ENCODE assay signal across 22 cellular contexts in the genomic region with DNA sequence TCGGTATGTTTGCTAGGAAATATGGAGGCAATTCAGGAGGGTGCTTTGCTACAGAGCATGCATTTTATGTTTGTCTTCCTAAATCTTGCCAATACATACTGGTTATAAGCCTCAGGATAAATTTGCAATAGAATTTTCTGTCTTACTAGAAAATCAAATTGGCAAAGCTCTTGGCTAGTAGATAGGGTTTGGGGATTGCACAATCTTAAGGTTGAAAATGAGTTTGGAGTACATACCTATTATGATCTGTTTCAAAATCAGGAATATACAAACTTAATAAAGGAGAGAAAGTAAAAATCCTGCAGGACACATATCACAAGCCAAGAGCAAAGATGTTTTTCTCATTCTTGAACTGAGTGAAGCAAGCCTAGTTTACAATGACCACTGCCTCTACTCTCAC.
DNase-seq lines count a peak whose midpoint lies in the region; ATAC-seq, FAIRE-seq and TF ChIP-seq lines count a peak whose summit lies in the region.
"Had no signal": no experiment of that assay in that cellular context is flagged by ENCODE, and none has a peak within 500 bp of the region (broad histone marks: within the 10 kb centered on the region; RNA-seq: fewer than 3 reads in every experiment).

No MANE protein-coding gene starts in this region.

- no peak overlapping the region for H3K4me2 ChIP-seq in HepG2 (ENCODE audit: low read depth, low read length)
- H3K4me2 ChIP-seq in neural cell (ENCODE audit: low read length), result peak overlapping the region; percentile 24
- H3K4me2 ChIP-seq: BLaER1 had no signal

- no peaks in the 10 kb centered on the region for H3F3A ChIP-seq in neural cell (ENCODE audit: insufficient read depth, low read length, poor library complexity, severe bottlenecking)

- H2AFZ ChIP-seq in HepG2 (ENCODE audit: low read length), result no peak overlapping the region
- no peak overlapping the region for H2AFZ ChIP-seq in neural cell (ENCODE audit: low read depth, low read length)
- H2AFZ ChIP-seq: GM23248 had no signal

- no peak for FAIRE-seq in HepG2 (lab: Jason Lieb, UNC)
- FAIRE-seq: A204.1, G401.6, GM12892, H1 had no signal

- no peaks in the 10 kb centered on the region for H3K4me1 ChIP-seq in HepG2 (ENCODE audit: insufficient read depth, low read length)
- H3K4me1 ChIP-seq in right lobe of liver, result no peaks in the 10 kb centered on the region
- H3K4me1 ChIP-seq: BLaER1, Caco-2 had no signal

- H3K9me3 ChIP-seq in HepG2 (ENCODE audit: low read length), result peaks cover 95% of the 10 kb centered on the region
- no peaks in the 10 kb centered on the region for H3K9me3 ChIP-seq in right lobe of liver
- no peaks in the 10 kb centered on the region for H3K9me3 ChIP-seq in neural cell (ENCODE audit: low read length)
- H3K9me3 ChIP-seq: BLaER1, Caco-2 had no signal

- WGBS in HepG2 (ENCODE audit: low lambda C conversion rate), result 50% methylated on average over 1 of the region's 1 CpG
- 89% methylated on average over 1 of the region's 1 CpG for WGBS in right lobe of liver (ENCODE audit: insufficient coverage, low coverage, low lambda C conversion rate, missing lambda C conversion rate)

- H3K36me3 ChIP-seq in HepG2 (replicated peaks in 1 of 2; ENCODE audit: control insufficient read depth in 1 of 2, insufficient read depth in 2 of 2, low read length in 2 of 2), result no peaks in the 10 kb centered on the region
- H3K36me3 ChIP-seq in right lobe of liver, result no peaks in the 10 kb centered on the region
- no peaks in the 10 kb centered on the region for H3K36me3 ChIP-seq in neural cell (ENCODE audit: insufficient read depth, low read length)
- H3K36me3 ChIP-seq: BLaER1 had no signal

- no peak for ATAC-seq in HepG2
- no peak for ATAC-seq in right lobe of liver
- ATAC-seq: CD8-positive, alpha-beta T cell had no signal

- TF ChIP-seq CTCF in HepG2 (CRISPR knock-in tag; IDR thresholded peaks at IDR 0.05) (no peak), right lobe of liver (IDR thresholded peaks at IDR 0.05) (no peak), brain (conservative IDR thresholded peaks at IDR 0.05) (no peak), neural cell (IDR thresholded peaks at IDR 0.05; ENCODE audit: poor library complexity, severe bottlenecking) (no peak)

- in situ Hi-C loops in HepG2 (cut with HindIII; ENCODE audit: extremely low pct_ligation_motif_present, low pct_unique_long_range_greater_than_20kb), result no loop called here

- intact Hi-C loops in HepG2 (cut with micrococcal nuclease; ENCODE audit: unreplicated experiment) (no loop called here), right lobe of liver (cut with DNase I) (no loop called here)

- H3K9ac ChIP-seq in HepG2 (ENCODE audit: insufficient read depth, low read depth, low read length) (no peak overlapping the region), neural cell (ENCODE audit: low read length) (peak overlapping the region; percentile 34)
- H3K9ac ChIP-seq: BLaER1, GM23248 had no signal

- no peaks in the 10 kb centered on the region for H3K9me3 Mint-ChIP-seq in brain

- no peaks in the 10 kb centered on the region for H3K27me3 Mint-ChIP-seq in brain
- H3K27me3 Mint-ChIP-seq: B cell; CD4-positive, CD25-positive, alpha-beta regulatory T cell had no signal

- DNase-seq in HepG2 (ENCODE audit: low spot score) (no peak), right lobe of liver (no peak), globus pallidus (ENCODE audit: low spot score) (no peak)
- DNase-seq in effector CD4-positive, alpha-beta T cell, result no peak
- DNase-seq: Caco-2; CD4-positive, CD25-positive, alpha-beta regulatory T cell; CD8-positive, alpha-beta T cell; DMS153; DND-41; GM23248; H7; HCEC 1CT had no signal

- no peaks in the 10 kb centered on the region for H3K9me2 ChIP-seq in neural cell (ENCODE audit: insufficient read depth, low read length)

- TF ChIP-seq EP300 in HepG2 (IDR thresholded peaks at IDR 0.05; ENCODE audit: low read depth in 2 of 2, low read length in 2 of 2), result no peak
- no peak for TF ChIP-seq EP300 in HepG2 (CRISPR knock-in tag; IDR thresholded peaks at IDR 0.05; ENCODE audit: borderline replicate concordance)
- no peak for TF ChIP-seq EP300 in neural cell (conservative IDR thresholded peaks at IDR 0.05; ENCODE audit: poor library complexity, severe bottlenecking)

- no peaks in the 10 kb centered on the region for H3K36me3 Mint-ChIP-seq in brain
- H3K36me3 Mint-ChIP-seq: CD4-positive, CD25-positive, alpha-beta regulatory T cell; CD8-positive, alpha-beta T cell had no signal

- H3K4me3 Mint-ChIP-seq in brain, result no peak overlapping the region
- H3K4me3 Mint-ChIP-seq: B cell; CD4-positive, CD25-positive, alpha-beta regulatory T cell; CD8-positive, alpha-beta T cell had no signal

- H3K4me1 Mint-ChIP-seq in brain, result peaks cover 20% of the 10 kb centered on the region
- H3K4me1 Mint-ChIP-seq: B cell had no signal

- TF ChIP-seq POLR2A in HepG2 (IDR thresholded peaks at IDR 0.05; ENCODE audit: insufficient read depth in 1 of 2, low read depth in 2 of 2, low read length in 2 of 2) (no peak), right lobe of liver (IDR thresholded peaks at IDR 0.05) (no peak)

- H4K20me1 ChIP-seq in HepG2 (ENCODE audit: insufficient read depth, low read length), result no peaks in the 10 kb centered on the region
- H4K20me1 ChIP-seq in neural cell (ENCODE audit: insufficient read depth), result no peaks in the 10 kb centered on the region
- H4K20me1 ChIP-seq: BLaER1 had no signal

- TF ChIP-seq RAD21 in HepG2 (CRISPR knock-in tag; IDR thresholded peaks at IDR 0.05) (no peak), neural cell (conservative IDR thresholded peaks at IDR 0.05) (no peak)

- no peaks in the 10 kb centered on the region for H3K79me2 ChIP-seq in HepG2 (ENCODE audit: insufficient read depth, low read length)
- H3K79me2 ChIP-seq in neural cell (replicated peaks; ENCODE audit: insufficient read depth, low read length), result no peaks in the 10 kb centered on the region

- peak overlapping the region in 3 of 5 experiments; percentile 49 to 80 (median 71) for H3K27ac Mint-ChIP-seq in brain
- H3K27ac Mint-ChIP-seq: B cell; CD4-positive, CD25-positive, alpha-beta regulatory T cell; CD8-positive, alpha-beta T cell had no signal

- POLR2A ChIA-PET in HepG2 (lab: Yijun Ruan, JAX), result no interaction called here

- H3K27ac ChIP-seq in HepG2 (ENCODE audit: extremely low read length, insufficient read depth, low read length) (no peak overlapping the region), right lobe of liver (no peak overlapping the region), neural cell (ENCODE audit: low read length) (peak overlapping the region; percentile 82)
- H3K27ac ChIP-seq: 22Rv1, BLaER1, C4-2B, GM23248 had no signal

- H3K4me3 ChIP-seq in HepG2 (replicated peaks in 1 of 3; ENCODE audit: insufficient read depth in 1 of 3, low read depth in 2 of 3, low read length in 3 of 3) (no peak overlapping the region), right lobe of liver (no peak overlapping the region), neural cell (ENCODE audit: low read length) (no peak overlapping the region)
- H3K4me3 ChIP-seq: BLaER1, GM23248 had no signal

- no peaks in the 10 kb centered on the region for H3K27me3 ChIP-seq in HepG2 (ENCODE audit: control insufficient read depth in 1 of 2, insufficient read depth in 2 of 2, low read length in 2 of 2)
- no peaks in the 10 kb centered on the region for H3K27me3 ChIP-seq in right lobe of liver
- no peaks in the 10 kb centered on the region for H3K27me3 ChIP-seq in neural cell (ENCODE audit: insufficient read depth, low read depth, low read length)
- H3K27me3 ChIP-seq: BLaER1 had no signal

- BruUV-seq in HepG2 (replicated peaks; lab: Mats Ljungman, UMichigan), result no TSS peak

- CTCF ChIA-PET in HepG2 (lab: Yijun Ruan, JAX; ENCODE audit: low intra/inter-chr PET ratio, low total read pairs), result no interaction called here

TF ChIP-seq in HepG2, 621 proteins besides CTCF, POLR2A, EP300 and RAD21:
- TF ChIP-seq CEBPB (IDR thresholded peaks at IDR 0.05; ENCODE audit: borderline replicate concordance, low read depth, low read length) (peak; percentile 65), FIP1L1 (IDR thresholded peaks at IDR 0.05; ENCODE audit: borderline replicate concordance, insufficient read depth, low read depth, low read length) (no peak)

TF ChIP-seq in neural cell, 6 proteins besides CTCF, POLR2A, EP300 and RAD21:
- TF ChIP-seq EZH2 (IDR thresholded peaks at IDR 0.05; ENCODE audit: borderline replicate concordance, insufficient read depth, low read length, poor library complexity, severe bottlenecking), result no peak
- TF ChIP-seq MXI1 (conservative IDR thresholded peaks at IDR 0.05; ENCODE audit: poor library complexity, severe bottlenecking), result no peak
- no peak for TF ChIP-seq POLR2AphosphoS5 (IDR thresholded peaks at IDR 0.05)
- no peak for TF ChIP-seq TAF1 (IDR thresholded peaks at IDR 0.05; ENCODE audit: low read depth)
- TF ChIP-seq, protein P1, sequence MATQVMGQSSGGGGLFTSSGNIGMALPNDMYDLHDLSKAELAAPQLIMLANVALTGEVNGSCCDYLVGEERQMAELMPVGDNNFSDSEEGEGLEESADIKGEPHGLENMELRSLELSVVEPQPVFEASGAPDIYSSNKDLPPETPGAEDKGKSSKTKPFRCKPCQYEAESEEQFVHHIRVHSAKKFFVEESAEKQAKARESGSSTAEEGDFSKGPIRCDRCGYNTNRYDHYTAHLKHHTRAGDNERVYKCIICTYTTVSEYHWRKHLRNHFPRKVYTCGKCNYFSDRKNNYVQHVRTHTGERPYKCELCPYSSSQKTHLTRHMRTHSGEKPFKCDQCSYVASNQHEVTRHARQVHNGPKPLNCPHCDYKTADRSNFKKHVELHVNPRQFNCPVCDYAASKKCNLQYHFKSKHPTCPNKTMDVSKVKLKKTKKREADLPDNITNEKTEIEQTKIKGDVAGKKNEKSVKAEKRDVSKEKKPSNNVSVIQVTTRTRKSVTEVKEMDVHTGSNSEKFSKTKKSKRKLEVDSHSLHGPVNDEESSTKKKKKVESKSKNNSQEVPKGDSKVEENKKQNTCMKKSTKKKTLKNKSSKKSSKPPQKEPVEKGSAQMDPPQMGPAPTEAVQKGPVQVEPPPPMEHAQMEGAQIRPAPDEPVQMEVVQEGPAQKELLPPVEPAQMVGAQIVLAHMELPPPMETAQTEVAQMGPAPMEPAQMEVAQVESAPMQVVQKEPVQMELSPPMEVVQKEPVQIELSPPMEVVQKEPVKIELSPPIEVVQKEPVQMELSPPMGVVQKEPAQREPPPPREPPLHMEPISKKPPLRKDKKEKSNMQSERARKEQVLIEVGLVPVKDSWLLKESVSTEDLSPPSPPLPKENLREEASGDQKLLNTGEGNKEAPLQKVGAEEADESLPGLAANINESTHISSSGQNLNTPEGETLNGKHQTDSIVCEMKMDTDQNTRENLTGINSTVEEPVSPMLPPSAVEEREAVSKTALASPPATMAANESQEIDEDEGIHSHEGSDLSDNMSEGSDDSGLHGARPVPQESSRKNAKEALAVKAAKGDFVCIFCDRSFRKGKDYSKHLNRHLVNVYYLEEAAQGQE (IDR thresholded peaks at IDR 0.05; ENCODE audit: borderline replicate concordance), result no peak
- TF ChIP-seq SMC3 (conservative IDR thresholded peaks at IDR 0.05; ENCODE audit: poor library complexity), result no peak
